Comparison of ENCODE assay signal across 23 cellular contexts in the genomic region with DNA sequence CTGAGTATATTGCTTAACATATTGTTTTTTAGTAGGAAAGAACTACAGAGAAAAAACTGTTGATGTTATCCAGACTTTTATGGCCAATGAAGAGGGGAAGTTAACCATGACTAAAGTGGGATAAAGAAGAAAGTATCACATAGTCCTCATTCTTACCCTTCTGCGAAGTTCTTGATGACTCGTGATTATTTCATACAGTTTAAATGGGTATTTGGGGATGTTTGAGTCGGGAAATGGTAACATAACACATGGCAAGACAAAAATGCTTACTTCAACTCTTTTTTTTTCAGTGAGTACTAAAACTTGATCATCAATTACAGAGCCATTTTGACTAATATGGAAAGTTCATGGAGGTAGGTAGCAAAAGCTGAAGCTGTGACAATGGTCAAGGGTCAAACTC. TPM values are rescaled to one million over a fixed set of nuclear protein-coding genes. Genes with fewer than 3 reads are reported as not detected.
DNase-seq lines count a peak whose midpoint lies in the region; ATAC-seq, FAIRE-seq and TF ChIP-seq lines count a peak whose summit lies in the region.
"Had no signal": no experiment of that assay in that cellular context is flagged by ENCODE, and none has a peak within 500 bp of the region (broad histone marks: within the 10 kb centered on the region; RNA-seq: fewer than 3 reads in every experiment).

No MANE protein-coding gene starts in this region.

- H2BK15ac ChIP-seq in IMR-90 (ENCODE audit: low read depth, low read length): no peak overlapping the region

- H3K9me3 ChIP-seq in IMR-90 (ENCODE audit: control insufficient read depth, insufficient read depth, low read length): no peaks in the 10 kb centered on the region
- no peaks in the 10 kb centered on the region for H3K9me3 ChIP-seq in astrocyte (ENCODE audit: insufficient read depth, low read depth, low read length)
- H3K9me3 ChIP-seq in keratinocyte (ENCODE audit: control insufficient read depth, low read depth, low read length): no peaks in the 10 kb centered on the region
- H3K9me3 ChIP-seq: Caco-2, mucosa of descending colon had no signal

- no peak for TF ChIP-seq RAD21 in IMR-90 (IDR thresholded peaks at IDR 0.05; ENCODE audit: low read length)

- no peak overlapping the region for H3K4ac ChIP-seq in IMR-90 (ENCODE audit: low read depth, low read length)

- H3K9me1 ChIP-seq in IMR-90 (ENCODE audit: insufficient read depth, low read length) (no peaks in the 10 kb centered on the region), keratinocyte (ENCODE audit: control insufficient read depth, extremely low read depth, insufficient read depth, low read length) (no peaks in the 10 kb centered on the region)

- H2BK20ac ChIP-seq in IMR-90 (ENCODE audit: low read depth, low read length): no peak overlapping the region

- no peak for ATAC-seq in IMR-90 (ENCODE audit: low read depth)
- ATAC-seq in HG02840 (IDR thresholded peaks at IDR 0.05; ENCODE audit: low FRiP score, unreplicated experiment): no peak
- ATAC-seq: mucosa of descending colon, sciatic nerve, WTC11 had no signal

- H3K36me3 ChIP-seq in IMR-90 (ENCODE audit: control insufficient read depth, insufficient read depth, low read length) (peaks cover 13% of the 10 kb centered on the region), astrocyte (ENCODE audit: insufficient read depth, low read length) (peaks cover 13% of the 10 kb centered on the region), keratinocyte (ENCODE audit: control insufficient read depth in 2 of 2, extremely low read depth in 1 of 2, insufficient read depth in 2 of 2, low read length in 2 of 2) (peaks cover 5 to 23% of the 10 kb centered on the region in 2 experiments)

- no peak overlapping the region for H2BK5ac ChIP-seq in IMR-90 (ENCODE audit: low read depth, low read length, poor library complexity, severe bottlenecking)

- no peaks in the 10 kb centered on the region for H3K27me3 Mint-ChIP-seq in activated naive CD4-positive, alpha-beta T cell treated with anti-CD3 and anti-CD28 coated beads for 36 hours (ENCODE audit: low read depth)
- no peaks in the 10 kb centered on the region for H3K27me3 Mint-ChIP-seq in astrocyte (ENCODE audit: low read depth, unreplicated experiment)
- H3K27me3 Mint-ChIP-seq: activated CD4-positive, alpha-beta memory T cell treated with anti-CD3 and anti-CD28 coated beads, Interleukin-2, amount 10 ng/mL, durations not matched to agents 7 days and 5 days; activated naive CD8-positive, alpha-beta T cell treated with anti-CD3 and anti-CD28 coated beads, Interleukin-2, amount 10 ng/mL, durations not matched to agents 7 days and 5 days; IgD-negative memory B cell had no signal

- H4K20me1 ChIP-seq in IMR-90 (ENCODE audit: insufficient read depth, low read length): peaks cover under 1% of the 10 kb centered on the region; the same call in 1 of the 2 replicates
- peaks cover 8% of the 10 kb centered on the region for H4K20me1 ChIP-seq in astrocyte (ENCODE audit: insufficient read depth, low read length)
- no peaks in the 10 kb centered on the region for H4K20me1 ChIP-seq in keratinocyte (ENCODE audit: control insufficient read depth, extremely low read depth, insufficient read depth, low read length)

- H4K91ac ChIP-seq in IMR-90 (ENCODE audit: insufficient read depth, low read depth, low read length): no peak overlapping the region

- no peak for TF ChIP-seq POLR2A in IMR-90 (IDR thresholded peaks at IDR 0.05; ENCODE audit: low read depth, low read length)

- intact Hi-C loops in activated naive CD4-positive, alpha-beta T cell treated with anti-CD3 and anti-CD28 coated beads for 36 hours (cut with micrococcal nuclease): loop anchor here (1.0 to 2.0 kb wide), 3 partner anchors 15 to 171 kb away; no protein-coding TSS in a partner anchor
- intact Hi-C loops in IMR-90 (cut with micrococcal nuclease): loop anchor here (1.0 to 5.0 kb wide), 3 partner anchors 72 to 185 kb away; no protein-coding TSS in a partner anchor

- CTCF ChIA-PET in activated naive CD4-positive, alpha-beta T cell treated with anti-CD3 and anti-CD28 coated beads for 36 hours (lab: Charles Lee): interaction anchor here (0.8 to 6.6 kb wide), 8 partner anchors 9 to 164 kb away, joined by 3 to 114 read pairs (median 4); partner anchors contain the start of genes CEP95 and DDX5
- CTCF ChIA-PET in IMR-90 (lab: Yijun Ruan, JAX): interaction anchor here (1.1 to 3.6 kb wide), 7 partner anchors 11 to 73 kb away, joined by 3 to 35 read pairs (median 5); partner anchors contain the start of genes CEP95 and DDX5

- no peak overlapping the region for H3K4me3 Mint-ChIP-seq in activated naive CD4-positive, alpha-beta T cell treated with anti-CD3 and anti-CD28 coated beads for 36 hours
- H3K4me3 Mint-ChIP-seq in astrocyte (ENCODE audit: unreplicated experiment): no peak overlapping the region
- H3K4me3 Mint-ChIP-seq: activated CD4-positive, alpha-beta memory T cell treated with anti-CD3 and anti-CD28 coated beads, Interleukin-2, amount 10 ng/mL, durations not matched to agents 7 days and 5 days; activated naive CD8-positive, alpha-beta T cell treated with anti-CD3 and anti-CD28 coated beads, Interleukin-2, amount 10 ng/mL, durations not matched to agents 7 days and 5 days; endodermal cell; immature natural killer cell; WTC11 had no signal

- H4K5ac ChIP-seq in IMR-90 (ENCODE audit: low read depth, low read length): no peak overlapping the region

- H3K4me2 ChIP-seq in IMR-90 (ENCODE audit: low read depth, low read length) (no peak overlapping the region), astrocyte (ENCODE audit: low read length) (no peak overlapping the region), keratinocyte (ENCODE audit: control insufficient read depth, extremely low read depth, insufficient read depth, low read depth, low read length) (peak overlapping the region; percentile 48)

- no peak overlapping the region for H2AFZ ChIP-seq in IMR-90 (replicated peaks; ENCODE audit: low read length, poor library complexity)
- no peak overlapping the region for H2AFZ ChIP-seq in astrocyte (ENCODE audit: low read depth, low read length)
- H2AFZ ChIP-seq in keratinocyte (ENCODE audit: control insufficient read depth, low read length): no peak overlapping the region

- BruUV-seq in IMR-90 (replicated peaks; lab: Mats Ljungman, UMichigan): no TSS peak

- WGBS in IMR-90 (ENCODE audit: extremely low coverage in 2 of 2, insufficient read length in 1 of 2), 2 experiments: no CpG with 5 or more reads among the region's 3 CpGs

- dilution Hi-C loops in IMR-90 (cut with HindIII; ENCODE audit: low sequenced_read_pairs, unreplicated experiment): no loop called here
- dilution Hi-C loops in keratinocyte (cut with MboI; ENCODE audit: extremely low pct_ligation_motif_present, low sequenced_read_pairs): no loop called here

- H4K8ac ChIP-seq in IMR-90 (ENCODE audit: low read depth in 2 of 2, low read length in 2 of 2): no peak overlapping the region

- no peak overlapping the region for H3K9ac ChIP-seq in IMR-90 (ENCODE audit: low read depth, low read length)
- H3K9ac ChIP-seq in astrocyte (ENCODE audit: low read length): no peak overlapping the region
- no peak overlapping the region for H3K9ac ChIP-seq in keratinocyte (ENCODE audit: control insufficient read depth, extremely low read depth, insufficient read depth, low read length)

- H3K23ac ChIP-seq in IMR-90 (ENCODE audit: low read depth, low read length): no peak overlapping the region

- H3K56ac ChIP-seq in IMR-90 (ENCODE audit: extremely low read depth, insufficient read depth, low read length): no peak overlapping the region

- peak overlapping the region; percentile 27 for H3K27ac Mint-ChIP-seq in activated naive CD4-positive, alpha-beta T cell treated with anti-CD3 and anti-CD28 coated beads for 36 hours
- H3K27ac Mint-ChIP-seq in astrocyte (ENCODE audit: unreplicated experiment): peak overlapping the region; percentile 82
- H3K27ac Mint-ChIP-seq: activated CD4-positive, alpha-beta memory T cell treated with anti-CD3 and anti-CD28 coated beads, Interleukin-2, amount 10 ng/mL, durations not matched to agents 7 days and 5 days; activated naive CD8-positive, alpha-beta T cell treated with anti-CD3 and anti-CD28 coated beads, Interleukin-2, amount 10 ng/mL, durations not matched to agents 7 days and 5 days; brain; endodermal cell; WTC11 had no signal

- no peak overlapping the region for H2AK5ac ChIP-seq in IMR-90 (ENCODE audit: low read depth, low read length)

- H3K18ac ChIP-seq in IMR-90 (ENCODE audit: low read depth, low read length): no peak overlapping the region

- no peak overlapping the region for H2BK120ac ChIP-seq in IMR-90 (ENCODE audit: low read depth, low read length)

- H3K4me3 ChIP-seq in IMR-90 (ENCODE audit: insufficient read depth, low read depth, low read length) (no peak overlapping the region), astrocyte (ENCODE audit: insufficient read depth, low read depth, low read length) (no peak overlapping the region), keratinocyte (ENCODE audit: control insufficient read depth in 2 of 3, extremely low read depth in 1 of 3, insufficient read depth in 2 of 3, low read depth in 1 of 3, low read length in 3 of 3) (no peak overlapping the region)
- H3K4me3 ChIP-seq: coronary artery, mucosa of descending colon had no signal

- no peak overlapping the region for H3K27ac ChIP-seq in IMR-90 (ENCODE audit: insufficient read depth, low read length)
- no peak overlapping the region for H3K27ac ChIP-seq in astrocyte (ENCODE audit: low read depth, low read length)
- peak overlapping the region; percentile 43 for H3K27ac ChIP-seq in keratinocyte (ENCODE audit: control insufficient read depth, insufficient read depth, low read length)
- H3K27ac ChIP-seq: coronary artery had no signal

- H3K9me3 Mint-ChIP-seq in activated naive CD4-positive, alpha-beta T cell treated with anti-CD3 and anti-CD28 coated beads for 36 hours: no peaks in the 10 kb centered on the region
- H3K9me3 Mint-ChIP-seq in astrocyte (ENCODE audit: unreplicated experiment): no peaks in the 10 kb centered on the region
- H3K9me3 Mint-ChIP-seq: activated CD4-positive, alpha-beta memory T cell treated with anti-CD3 and anti-CD28 coated beads, Interleukin-2, amount 10 ng/mL, durations not matched to agents 7 days and 5 days; activated naive CD8-positive, alpha-beta T cell treated with anti-CD3 and anti-CD28 coated beads, Interleukin-2, amount 10 ng/mL, durations not matched to agents 7 days and 5 days; brain; IgD-negative memory B cell; immature natural killer cell; neural crest cell had no signal

- H3K4me1 Mint-ChIP-seq in activated naive CD4-positive, alpha-beta T cell treated with anti-CD3 and anti-CD28 coated beads for 36 hours (ENCODE audit: low read depth): peaks cover 33% of the 10 kb centered on the region
- H3K4me1 Mint-ChIP-seq in astrocyte (ENCODE audit: low read depth, unreplicated experiment): peaks cover 13% of the 10 kb centered on the region

- H3K14ac ChIP-seq in IMR-90 (replicated peaks; ENCODE audit: low read depth, low read length): no peak overlapping the region

- in situ Hi-C loops in IMR-90 (cut with MboI; ENCODE audit: low sequenced_read_pairs): loop anchor here (5.0 kb wide), 2 partner anchors 70 to 170 kb away; no protein-coding TSS in a partner anchor

- TF ChIP-seq CTCF in IMR-90 (conservative IDR thresholded peaks at IDR 0.05; ENCODE audit: low read depth, low read length) (no peak), astrocyte (IDR thresholded peaks at IDR 0.05; ENCODE audit: insufficient read depth, low read depth, low read length) (no peak), keratinocyte (optimal IDR thresholded peaks at IDR 0.05 in 1 of 3, IDR thresholded peaks at IDR 0.05 in 1 of 3, conservative IDR thresholded peaks at IDR 0.05 in 1 of 3; ENCODE audit: extremely low read depth in 1 of 3, insufficient read depth in 2 of 3, low read length in 3 of 3) (no peak)

- peaks cover 36% of the 10 kb centered on the region for H3K36me3 Mint-ChIP-seq in activated naive CD4-positive, alpha-beta T cell treated with anti-CD3 and anti-CD28 coated beads for 36 hours (ENCODE audit: low read depth)
- H3K36me3 Mint-ChIP-seq in astrocyte (ENCODE audit: low read depth, unreplicated experiment): peaks cover 10% of the 10 kb centered on the region

- DNase-seq in activated naive CD4-positive, alpha-beta T cell treated with anti-CD3 and anti-CD28 coated beads for 36 hours: no peak
- DNase-seq in activated naive CD4-positive, alpha-beta T cell (lab: John Stamatoyannopoulos, UW): no peak
- peak; percentile 47 for DNase-seq in IMR-90
- no peak for DNase-seq in astrocyte (ENCODE audit: low read depth)
- no peak for DNase-seq in keratinocyte (ENCODE audit: low read depth, low spot score)
- DNase-seq in T-helper 2 cell: no peak
- DNase-seq in hippocampal formation (lab: John Stamatoyannopoulos, UW): no peak
- DNase-seq: activated CD4-positive, alpha-beta memory T cell treated with anti-CD3 and anti-CD28 coated beads, Interleukin-2, amount 10 ng/mL, durations not matched to agents 7 days and 5 days; activated naive CD8-positive, alpha-beta T cell treated with anti-CD3 and anti-CD28 coated beads, Interleukin-2, amount 10 ng/mL, durations not matched to agents 7 days and 5 days; DMS79 treated with DMSO at 0.1 percent for 48 hours; endodermal cell; mucosa of descending colon; stimulated activated CD8-positive, alpha-beta memory T cell treated with anti-CD3 and anti-CD28 coated beads, Interleukin-4, amount 100 ng/mL, for 48 hours had no signal

- FAIRE-seq in astrocyte (lab: Jason Lieb, UNC) (no peak), keratinocyte (lab: Jason Lieb, UNC) (no peak)
- FAIRE-seq: A204.1 had no signal

- H3K79me1 ChIP-seq in IMR-90 (ENCODE audit: low read depth in 1 of 2, low read length in 2 of 2): peaks cover 10 to 18% of the 10 kb centered on the region in 2 experiments; a peak in 3 of 4 replicates

- H3K27me3 ChIP-seq in IMR-90 (ENCODE audit: control insufficient read depth, insufficient read depth, low read length) (no peaks in the 10 kb centered on the region), astrocyte (ENCODE audit: insufficient read depth, low read length) (no peaks in the 10 kb centered on the region), keratinocyte (ENCODE audit: control insufficient read depth, extremely low read depth, insufficient read depth, low read length) (no peaks in the 10 kb centered on the region)

- H3K4me1 ChIP-seq in IMR-90 (ENCODE audit: control insufficient read depth, insufficient read depth, low read length) (no peaks in the 10 kb centered on the region), astrocyte (ENCODE audit: insufficient read depth, low read length) (peaks cover 4% of the 10 kb centered on the region), keratinocyte (ENCODE audit: control insufficient read depth, extremely low read depth, insufficient read depth, low read length) (peaks cover 16% of the 10 kb centered on the region)
- H3K4me1 ChIP-seq: Caco-2 had no signal

- H3K79me2 ChIP-seq in astrocyte (ENCODE audit: insufficient read depth, low read length) (peaks cover 26% of the 10 kb centered on the region), keratinocyte (ENCODE audit: control insufficient read depth, insufficient read depth, low read length) (peaks cover 31% of the 10 kb centered on the region)

- H2AK9ac ChIP-seq in IMR-90 (replicated peaks; ENCODE audit: low read depth, low read length, poor library complexity): no peak overlapping the region

- POLR2A ChIA-PET in IMR-90 (lab: Charles Lee; ENCODE audit: unreplicated experiment): interaction anchor here (0.8 kb wide), 1 partner anchor 15 kb away, joined by 3 read pairs; the partner anchor contains the start of genes CEP95 and DDX5

RNA-seq across cellular contexts. Expression of gene POLG2, which starts 4.9 kb away (rescaled TPM):
- 10 to 100 TPM; 23.4 to 26.9 TPM for total RNA-seq in activated naive CD4-positive, alpha-beta T cell treated with anti-CD3 and anti-CD28 coated beads for 36 hours
- total RNA-seq in IMR-90 (2012; rRNA removed) (7.0 and 9.2 TPM in 2 replicates), astrocyte (13.7 and 16.2 TPM in 2 replicates)
- polyA plus RNA-seq in IMR-90 (2012; rRNA removed) (6.6 and 7.7 TPM in 2 replicates), keratinocyte (7.9 to 14.0 TPM (median 8.5 TPM) in 3 replicates)
- 1.7 and 3.1 TPM in 2 replicates for polyA plus RNA-seq in IMR-90 (2012; cell fraction: cytosol; rRNA removed)
- polyA plus RNA-seq in IMR-90 (2012; cell fraction: nucleus; rRNA removed; ENCODE audit: low replicate concordance): 5.9 and 26.6 TPM in 2 replicates
- polyA plus RNA-seq in keratinocyte (2011; ENCODE audit: low read depth): 26.3 TPM
- 4.4 and 5.1 TPM in 2 replicates for polyA plus RNA-seq in keratinocyte (2011; cell fraction: cytosol; rRNA removed)
- 22.7 and 28.5 TPM in 2 replicates for polyA plus RNA-seq in keratinocyte (2011; cell fraction: nucleus; rRNA removed)
- polyA plus RNA-seq in keratinocyte (2012; ENCODE audit: low replicate concordance): 6.5 and 9.3 TPM in 2 replicates
- polyA minus RNA-seq in keratinocyte: 1.6 to 9.8 TPM (median 5.2 TPM) in 3 replicates
- polyA minus RNA-seq in keratinocyte (2011; cell fraction: cytosol; rRNA and poly(A)+ RNA removed): 2.9 TPM
- 9.2 and 23.0 TPM in 2 replicates for polyA minus RNA-seq in keratinocyte (2011; cell fraction: nucleus; rRNA and poly(A)+ RNA removed)

RNA-seq across cellular contexts. Expression of gene DDX5, which starts 14.1 kb away (rescaled TPM):
- total RNA-seq in activated naive CD4-positive, alpha-beta T cell treated with anti-CD3 and anti-CD28 coated beads for 36 hours: 100 to 1,000 TPM; 480 to 491 TPM
- total RNA-seq in IMR-90 (2012; rRNA removed) (253 and 330 TPM in 2 replicates), astrocyte (549 and 555 TPM in 2 replicates)
- polyA plus RNA-seq in IMR-90 (2012; rRNA removed) (781 and 848 TPM in 2 replicates), keratinocyte (470 to 793 TPM (median 689 TPM) in 3 replicates)
- 975 and 1,133 TPM in 2 replicates for polyA plus RNA-seq in IMR-90 (2012; cell fraction: cytosol; rRNA removed)
- polyA plus RNA-seq in IMR-90 (2012; cell fraction: nucleus; rRNA removed; ENCODE audit: low replicate concordance): 2,426 and 5,868 TPM in 2 replicates
- polyA plus RNA-seq in keratinocyte (2011; ENCODE audit: low read depth): 1,623 TPM
- 418 and 502 TPM in 2 replicates for polyA plus RNA-seq in keratinocyte (2011; cell fraction: cytosol; rRNA removed)
- polyA plus RNA-seq in keratinocyte (2011; cell fraction: nucleus; rRNA removed): 1,369 and 1,634 TPM in 2 replicates
- 427 and 480 TPM in 2 replicates for polyA plus RNA-seq in keratinocyte (2012; ENCODE audit: low replicate concordance)
- polyA minus RNA-seq in keratinocyte: 333 to 502 TPM (median 382 TPM) in 3 replicates
- 847 TPM for polyA minus RNA-seq in keratinocyte (2011; cell fraction: cytosol; rRNA and poly(A)+ RNA removed)
- polyA minus RNA-seq in keratinocyte (2011; cell fraction: nucleus; rRNA and poly(A)+ RNA removed): 879 and 914 TPM in 2 replicates

RNA-seq across cellular contexts. Expression of gene CEP95, which starts 14.8 kb away (rescaled TPM):
- 10 to 100 TPM; 38.8 to 43.3 TPM for total RNA-seq in activated naive CD4-positive, alpha-beta T cell treated with anti-CD3 and anti-CD28 coated beads for 36 hours
- total RNA-seq in IMR-90 (2012; rRNA removed): 6.1 and 13.3 TPM in 2 replicates
- polyA plus RNA-seq in IMR-90 (2012; rRNA removed): 12.4 and 13.6 TPM in 2 replicates
- polyA plus RNA-seq in IMR-90 (2012; cell fraction: cytosol; rRNA removed): 1.8 and 2.2 TPM in 2 replicates
- 8.1 and 70.7 TPM in 2 replicates for polyA plus RNA-seq in IMR-90 (2012; cell fraction: nucleus; rRNA removed; ENCODE audit: low replicate concordance)
- 29.7 and 35.2 TPM in 2 replicates for total RNA-seq in astrocyte
- polyA plus RNA-seq in keratinocyte: 13.1 to 31.6 TPM (median 25.2 TPM) in 3 replicates
- 165 TPM for polyA plus RNA-seq in keratinocyte (2011; ENCODE audit: low read depth)
- 9.5 and 15.4 TPM in 2 replicates for polyA plus RNA-seq in keratinocyte (2011; cell fraction: cytosol; rRNA removed)
- 52.8 and 60.9 TPM in 2 replicates for polyA plus RNA-seq in keratinocyte (2011; cell fraction: nucleus; rRNA removed)
- 13.1 and 31.9 TPM in 2 replicates for polyA plus RNA-seq in keratinocyte (2012; ENCODE audit: low replicate concordance)
- polyA minus RNA-seq in keratinocyte: 5.1 to 21.5 TPM (median 7.4 TPM) in 3 replicates
- polyA minus RNA-seq in keratinocyte (2011; cell fraction: cytosol; rRNA and poly(A)+ RNA removed): 14.8 TPM
- 17.4 and 29.4 TPM in 2 replicates for polyA minus RNA-seq in keratinocyte (2011; cell fraction: nucleus; rRNA and poly(A)+ RNA removed)

RNA-seq across cellular contexts. Expression of gene MILR1, which starts 43.1 kb away (rescaled TPM):
- total RNA-seq in activated naive CD4-positive, alpha-beta T cell treated with anti-CD3 and anti-CD28 coated beads for 36 hours: under 1 TPM; 0.31 to 0.42 TPM
- total RNA-seq in IMR-90 (2012; rRNA removed): 0.36 and 0.56 TPM in 2 replicates
- polyA plus RNA-seq in IMR-90 (2012; rRNA removed): 0.23 and 0.44 TPM in 2 replicates
- 0.05 and 1.2 TPM in 2 replicates for polyA plus RNA-seq in IMR-90 (2012; cell fraction: cytosol; rRNA removed)
- 0.18 and 0.78 TPM in 2 replicates for polyA plus RNA-seq in IMR-90 (2012; cell fraction: nucleus; rRNA removed; ENCODE audit: low replicate concordance)
- 0.91 and 1.9 TPM in 2 replicates for total RNA-seq in astrocyte
- polyA plus RNA-seq in keratinocyte: not detected in 3 replicates
- not detected for polyA plus RNA-seq in keratinocyte (2011; ENCODE audit: low read depth)
- not detected in 2 replicates for polyA plus RNA-seq in keratinocyte (2011; cell fraction: cytosol; rRNA removed)
- not detected in 2 replicates for polyA plus RNA-seq in keratinocyte (2011; cell fraction: nucleus; rRNA removed)
- polyA plus RNA-seq in keratinocyte (2012; ENCODE audit: low replicate concordance): not detected in 2 replicates
- not detected in 3 replicates for polyA minus RNA-seq in keratinocyte
- polyA minus RNA-seq in keratinocyte (2011; cell fraction: cytosol; rRNA and poly(A)+ RNA removed): not detected
- not detected in 2 replicates for polyA minus RNA-seq in keratinocyte (2011; cell fraction: nucleus; rRNA and poly(A)+ RNA removed)
- total RNA-seq: Caco-2, neural crest cell, WTC11 had no signal
